21 cellular contexts compared by ENCODE assay signal in the genomic region with DNA sequence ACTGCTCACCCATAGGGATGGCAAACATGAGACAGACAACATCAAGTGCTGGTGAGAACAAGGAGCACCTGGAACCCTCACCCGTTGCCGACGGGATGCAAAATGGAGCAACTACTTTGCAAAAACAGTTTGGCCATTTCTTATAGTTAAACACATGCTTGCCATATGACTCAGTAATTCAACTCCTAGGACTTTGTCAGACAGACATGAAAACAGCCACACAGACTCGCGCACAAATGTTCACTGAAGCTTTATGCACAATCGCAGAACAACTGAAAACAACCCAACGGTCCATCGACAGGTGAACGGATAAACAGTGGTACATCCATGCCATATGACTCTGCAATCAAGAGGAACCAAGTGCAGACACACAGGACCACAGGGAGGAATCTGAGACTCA. TPM values are rescaled to one million over a fixed set of nuclear protein-coding genes. Genes with fewer than 3 reads are reported as not detected.
DNase-seq lines count a peak whose midpoint lies in the region; ATAC-seq and TF ChIP-seq lines count a peak whose summit lies in the region.
"Had no signal": no experiment of that assay in that cellular context is flagged by ENCODE, and none has a peak within 500 bp of the region (broad histone marks: within the 10 kb centered on the region; RNA-seq: fewer than 3 reads in every experiment).

No MANE protein-coding gene starts in this region.

- H3K4me3 Mint-ChIP-seq in endodermal cell: no peak overlapping the region
- H3K4me3 Mint-ChIP-seq: activated CD8-positive, alpha-beta T cell treated with anti-CD3 and anti-CD28 coated beads, Interleukin-2, amount 10 ng/mL, durations not matched to agents 7 days and 5 days; activated T-helper 1 cell treated with anti-CD3 and anti-CD28 coated beads, Interleukin-12 subunit alpha, Interleukin-12 subunit beta, Interleukin-2, Interleukin-4 antibody, amounts not matched to agents 30 ng/mL and 10 ng/mL and 1 ng/mL, durations not matched to agents 14 hours and 24 hours and 36 hours had no signal

- CTCF ChIA-PET in RWPE1 (lab: Yijun Ruan, JAX): no interaction called here

- H3K4me1 ChIP-seq in endodermal cell (ENCODE audit: control insufficient read depth, insufficient read depth, low read length): no peaks in the 10 kb centered on the region
- peaks cover 9 to 25% of the 10 kb centered on the region in 2 experiments for H3K4me1 ChIP-seq in trophoblast cell (ENCODE audit: control insufficient read depth in 1 of 2, insufficient read depth in 2 of 2, low read length in 2 of 2)
- peaks cover 25% of the 10 kb centered on the region for H3K4me1 ChIP-seq in body of pancreas

- H3K27ac Mint-ChIP-seq in endodermal cell: peak overlapping the region; percentile 41
- H3K27ac Mint-ChIP-seq: activated CD8-positive, alpha-beta T cell treated with anti-CD3 and anti-CD28 coated beads, Interleukin-2, amount 10 ng/mL, durations not matched to agents 7 days and 5 days; activated T-helper 1 cell treated with anti-CD3 and anti-CD28 coated beads, Interleukin-12 subunit alpha, Interleukin-12 subunit beta, Interleukin-2, Interleukin-4 antibody, amounts not matched to agents 30 ng/mL and 10 ng/mL and 1 ng/mL, durations not matched to agents 14 hours and 24 hours and 36 hours had no signal

- no peak overlapping the region for H4K12ac ChIP-seq in trophoblast cell (ENCODE audit: low read depth, low read length)

- intact Hi-C loops in body of pancreas (cut with DNase I): no loop called here

- no peak overlapping the region for H3K14ac ChIP-seq in trophoblast cell (ENCODE audit: low read length)

- H3K18ac ChIP-seq in trophoblast cell (ENCODE audit: low read length): peak overlapping the region; percentile 21

- DNase-seq in EL (peak; percentile 46), RWPE1 (ENCODE audit: low spot score) (no peak), endodermal cell (no peak), trophoblast cell (no peak), NCI-H1092 treated with DMSO at 0.1 percent for 48 hours (lab: John Stamatoyannopoulos, UW) (no peak), body of pancreas (no peak), SKM-1 treated with dmso at 0.1 percent for 144 hours (lab: John Stamatoyannopoulos, UW; ENCODE audit: unreplicated experiment) (no peak)
- DNase-seq: activated CD8-positive, alpha-beta T cell treated with anti-CD3 and anti-CD28 coated beads, Interleukin-2, amount 10 ng/mL, durations not matched to agents 7 days and 5 days; Calu3; cerebellar nuclear complex; gastrocnemius medialis; GF-D8; KBM-7; left colon; mucosa of descending colon; NCI-H1105; NCI-H748 treated with DMSO at 0.1 percent for 48 hours; stimulated activated CD4-positive, alpha-beta T cell treated with anti-CD3 and anti-CD28 coated beads, Interleukin-4, amount 100 ng/mL, for 1 hour had no signal

- H2BK120ac ChIP-seq in trophoblast cell (ENCODE audit: insufficient read depth, low read length, poor library complexity): no peak overlapping the region

- H2BK12ac ChIP-seq in trophoblast cell (ENCODE audit: low read length): no peak overlapping the region

- peaks cover 23% of the 10 kb centered on the region for H3K79me2 ChIP-seq in trophoblast cell (ENCODE audit: control insufficient read depth, insufficient read depth, low read length, poor library complexity)

- no peaks in the 10 kb centered on the region for H3K36me3 ChIP-seq in endodermal cell (ENCODE audit: control insufficient read depth, insufficient read depth, low read length)
- H3K36me3 ChIP-seq in trophoblast cell (ENCODE audit: control insufficient read depth in 1 of 2, insufficient read depth in 2 of 2, low read length in 2 of 2): peaks cover 4 to 7% of the 10 kb centered on the region in 2 experiments
- no peaks in the 10 kb centered on the region for H3K36me3 ChIP-seq in body of pancreas (replicated peaks in 1 of 2; ENCODE audit: insufficient read depth in 1 of 2, low read depth in 2 of 2)
- H3K36me3 ChIP-seq: gastrocnemius medialis had no signal

- H3K36me3 Mint-ChIP-seq in endodermal cell (ENCODE audit: low read depth): peaks cover 25% of the 10 kb centered on the region

- TF ChIP-seq CTCF in RWPE1 (conservative IDR thresholded peaks at IDR 0.05; ENCODE audit: low read depth): no peak
- TF ChIP-seq CTCF in endodermal cell (conservative IDR thresholded peaks at IDR 0.05): no peak
- TF ChIP-seq CTCF in body of pancreas (IDR thresholded peaks at IDR 0.05): no peak

- H3K4me3 ChIP-seq in endodermal cell (ENCODE audit: low read length): no peak overlapping the region
- H3K4me3 ChIP-seq in trophoblast cell (ENCODE audit: low read depth, low read length): no peak overlapping the region
- no peak overlapping the region for H3K4me3 ChIP-seq in body of pancreas
- H3K4me3 ChIP-seq: gastrocnemius medialis, mucosa of descending colon had no signal

- no peak overlapping the region for H2AK5ac ChIP-seq in trophoblast cell (ENCODE audit: low read length)

- H3K4me2 ChIP-seq in trophoblast cell (ENCODE audit: low read length): no peak overlapping the region

- POLR2A ChIA-PET in RWPE1 (lab: Yijun Ruan, JAX; ENCODE audit: low non-redundant PET): no interaction called here

- H3K4me1 Mint-ChIP-seq in endodermal cell: peaks cover 15% of the 10 kb centered on the region

- H4K8ac ChIP-seq in trophoblast cell (ENCODE audit: low read depth, low read length): no peak overlapping the region

- H4K91ac ChIP-seq in trophoblast cell (ENCODE audit: low read depth, low read length): no peak overlapping the region

- H3K27me3 ChIP-seq in endodermal cell (ENCODE audit: control insufficient read depth, insufficient read depth, low read length, poor library complexity, severe bottlenecking) (no peaks in the 10 kb centered on the region), trophoblast cell (ENCODE audit: insufficient read depth, low read length) (no peaks in the 10 kb centered on the region), body of pancreas (no peaks in the 10 kb centered on the region)
- H3K27me3 ChIP-seq: gastrocnemius medialis had no signal

- no peak for ATAC-seq in body of pancreas
- no peak for ATAC-seq in HG02798 (IDR thresholded peaks at IDR 0.05; ENCODE audit: poor library complexity, unreplicated experiment)
- ATAC-seq: activated CD8-positive, alpha-beta T cell treated with anti-CD3 and anti-CD28 coated beads, Interleukin-2, amount 10 ng/mL, durations not matched to agents 7 days and 5 days; left colon; mucosa of descending colon had no signal

- H2BK5ac ChIP-seq in trophoblast cell (ENCODE audit: low read depth, low read length, poor library complexity): no peak overlapping the region

- no peaks in the 10 kb centered on the region for H3K79me1 ChIP-seq in trophoblast cell (ENCODE audit: low read length)

- H3K4ac ChIP-seq in trophoblast cell (ENCODE audit: low read depth, low read length): peak overlapping the region; percentile 68

- no peaks in the 10 kb centered on the region for H3K27me3 Mint-ChIP-seq in endodermal cell (ENCODE audit: insufficient read depth)

- H2AFZ ChIP-seq in trophoblast cell (ENCODE audit: insufficient read depth, low read length, poor library complexity): no peak overlapping the region

- H3K9ac ChIP-seq in endodermal cell (ENCODE audit: extremely low read depth, low read length, poor library complexity, severe bottlenecking): no peak overlapping the region
- no peak overlapping the region for H3K9ac ChIP-seq in trophoblast cell (ENCODE audit: low read length)

- no peak overlapping the region for H3K23ac ChIP-seq in trophoblast cell (ENCODE audit: low read length)

- 95 to 97% methylated on average over 9 of the region's 9 CpGs for WGBS in endodermal cell (ENCODE audit: insufficient coverage in 1 of 2, insufficient read length in 1 of 2), 2 experiments
- no CpG with 5 or more reads among the region's 9 CpGs for WGBS in trophoblast cell (ENCODE audit: extremely low coverage, insufficient coverage, insufficient read length)
- WGBS in body of pancreas, 2 donors: 90 to 96% methylated on average over 9 of the region's 9 CpGs

- no peaks in the 10 kb centered on the region for H3K9me3 ChIP-seq in endodermal cell (ENCODE audit: control insufficient read depth, low read length)
- no peaks in the 10 kb centered on the region for H3K9me3 ChIP-seq in trophoblast cell (ENCODE audit: insufficient read depth, low read depth, low read length)
- no peaks in the 10 kb centered on the region for H3K9me3 ChIP-seq in body of pancreas
- H3K9me3 ChIP-seq: gastrocnemius medialis, mucosa of descending colon had no signal

- no peaks in the 10 kb centered on the region for H3K9me3 Mint-ChIP-seq in endodermal cell
- H3K9me3 Mint-ChIP-seq: activated T-helper 1 cell treated with anti-CD3 and anti-CD28 coated beads, Interleukin-12 subunit alpha, Interleukin-12 subunit beta, Interleukin-2, Interleukin-4 antibody, amounts not matched to agents 30 ng/mL and 10 ng/mL and 1 ng/mL, durations not matched to agents 14 hours and 24 hours and 36 hours had no signal

- H3K27ac ChIP-seq in RWPE1 (peak overlapping the region; percentile 67; the same call in 1 of the 2 replicates), endodermal cell (ENCODE audit: low read depth, low read length) (peak overlapping the region; percentile 38), trophoblast cell (ENCODE audit: low read depth, low read length) (no peak overlapping the region), body of pancreas (no peak overlapping the region)
- H3K27ac ChIP-seq: gastrocnemius medialis, HL-60 had no signal

- TF ChIP-seq POLR2A in body of pancreas (IDR thresholded peaks at IDR 0.05): no peak

RNA-seq across cellular contexts. Expression of gene NCOR2, which starts 30.8 kb away (rescaled TPM):
- total RNA-seq in endodermal cell (100 to 1,000 TPM; 185 to 207 TPM), body of pancreas (100 to 1,000 TPM in 1 of 2 donors, 10 to 100 TPM in 1; 53.7 to 397 TPM)
- polyA plus RNA-seq in endodermal cell (2013, experiment 1 of 2): 112 TPM
- polyA plus RNA-seq in endodermal cell (2013, experiment 2 of 2): 110 TPM
- polyA plus RNA-seq in trophoblast cell (2013): 147 and 153 TPM in 2 replicates

Comparison
In these comparisons a context has a peak if more than half of its experiments do, and no peak if none do; other contexts are left out.
1. H3K27ac ChIP-seq: peak in RWPE1 (single experiment) and endodermal cell (single experiment); none in trophoblast cell (single experiment) and body of pancreas (0 of 4).